21 cellular contexts compared by ENCODE assay signal in the genomic region with DNA sequence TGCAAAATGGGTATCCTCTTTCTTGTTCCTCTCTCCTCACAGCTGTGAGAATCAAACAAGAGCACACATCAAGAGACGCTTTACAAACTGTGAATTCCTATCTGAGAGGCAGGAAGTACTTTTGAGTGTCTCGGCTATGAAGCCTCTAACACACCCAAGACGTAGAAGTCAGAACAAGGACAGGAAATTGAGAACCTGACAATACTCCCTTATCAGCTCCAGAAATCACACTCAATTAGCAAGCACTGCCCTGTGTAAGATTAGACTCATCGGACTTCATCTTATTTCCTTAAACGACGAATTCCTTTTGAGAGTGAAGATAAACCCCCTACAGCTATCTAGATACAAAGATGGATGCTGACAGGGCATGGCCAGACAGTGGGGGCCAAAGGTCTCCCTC. TPM values are rescaled to one million over a fixed set of nuclear protein-coding genes. Genes with fewer than 3 reads are reported as not detected.
DNase-seq lines count a peak whose midpoint lies in the region; ATAC-seq and TF ChIP-seq lines count a peak whose summit lies in the region.
"Had no signal": no experiment of that assay in that cellular context is flagged by ENCODE, and none has a peak within 500 bp of the region (broad histone marks: within the 10 kb centered on the region; RNA-seq: fewer than 3 reads in every experiment).

No MANE protein-coding gene starts in this region.

- intact Hi-C loops in activated CD4-positive, alpha-beta memory T cell treated with anti-CD3 and anti-CD28 coated beads for 36 hours (cut with micrococcal nuclease): no loop called here

- no peaks in the 10 kb centered on the region for H3K79me2 ChIP-seq in Karpas-422 (ENCODE audit: low read length)

- no peaks in the 10 kb centered on the region for H3K9me2 ChIP-seq in Karpas-422 (replicated peaks; ENCODE audit: insufficient read depth, low read length)

- peak overlapping the region; percentile 48 for H3K27ac Mint-ChIP-seq in activated CD4-positive, alpha-beta memory T cell treated with anti-CD3 and anti-CD28 coated beads, Interleukin-2, amount 10 ng/mL, durations not matched to agents 7 days and 5 days
- no peak overlapping the region for H3K27ac Mint-ChIP-seq in activated CD4-positive, alpha-beta memory T cell treated with anti-CD3 and anti-CD28 coated beads for 36 hours
- no peak overlapping the region for H3K27ac Mint-ChIP-seq in endodermal cell
- H3K27ac Mint-ChIP-seq: H9 had no signal

- peaks cover 18% of the 10 kb centered on the region for H3K4me1 Mint-ChIP-seq in activated CD4-positive, alpha-beta memory T cell treated with anti-CD3 and anti-CD28 coated beads, Interleukin-2, amount 10 ng/mL, durations not matched to agents 7 days and 5 days
- peaks cover 5% of the 10 kb centered on the region for H3K4me1 Mint-ChIP-seq in activated CD4-positive, alpha-beta memory T cell treated with anti-CD3 and anti-CD28 coated beads for 36 hours (ENCODE audit: low read depth)
- H3K4me1 Mint-ChIP-seq in endodermal cell: peaks cover 42% of the 10 kb centered on the region

- H2AFZ ChIP-seq in Karpas-422 (ENCODE audit: low read length): no peak overlapping the region

- peaks cover 36% of the 10 kb centered on the region for H3K4me1 ChIP-seq in Karpas-422 (ENCODE audit: low read length)
- H3K4me1 ChIP-seq in endodermal cell (ENCODE audit: control insufficient read depth, insufficient read depth, low read length): peaks cover 9% of the 10 kb centered on the region
- no peaks in the 10 kb centered on the region for H3K4me1 ChIP-seq in Peyer's patch
- H3K4me1 ChIP-seq: A549 had no signal

- H3K9ac ChIP-seq in Karpas-422 (ENCODE audit: low read length) (0 out of 2 replicates have a peak overlapping the region, but pooled peaks have one; percentile 21), endodermal cell (ENCODE audit: extremely low read depth, low read length, poor library complexity, severe bottlenecking) (no peak overlapping the region)

- 43 to 79% methylated on average over 6 of the region's 6 CpGs for WGBS in endodermal cell (ENCODE audit: insufficient coverage in 1 of 2, insufficient read length in 1 of 2), 2 experiments

- ATAC-seq in HG03457 (IDR thresholded peaks at IDR 0.05; ENCODE audit: unreplicated experiment): no peak
- ATAC-seq: A549, GM12878, HepG2 had no signal

- no peaks in the 10 kb centered on the region for H4K20me1 ChIP-seq in Karpas-422 (ENCODE audit: insufficient read depth, low read depth, low read length)

- CTCF ChIA-PET in activated CD4-positive, alpha-beta memory T cell treated with anti-CD3 and anti-CD28 coated beads, Interleukin-2, amount 10 ng/mL, durations not matched to agents 7 days and 5 days (lab: Charles Lee): no interaction called here
- CTCF ChIA-PET in activated CD4-positive, alpha-beta memory T cell treated with anti-CD3 and anti-CD28 coated beads for 36 hours (lab: Charles Lee): interaction anchor here (0.9 kb wide), 1 partner anchor 55 kb away, joined by 3 read pairs; no protein-coding TSS in a partner anchor

- peaks cover 25% of the 10 kb centered on the region for H3K9me3 ChIP-seq in Karpas-422 (ENCODE audit: low read length)
- H3K9me3 ChIP-seq in endodermal cell (ENCODE audit: control insufficient read depth, low read length): peaks cover 24% of the 10 kb centered on the region
- H3K9me3 ChIP-seq in Peyer's patch: peaks cover 0 to 3% (median 0%) of the 10 kb centered on the region in 4 donors

- peaks cover 15% of the 10 kb centered on the region for H3K9me3 Mint-ChIP-seq in activated CD4-positive, alpha-beta memory T cell treated with anti-CD3 and anti-CD28 coated beads, Interleukin-2, amount 10 ng/mL, durations not matched to agents 7 days and 5 days
- peaks cover 9% of the 10 kb centered on the region for H3K9me3 Mint-ChIP-seq in activated CD4-positive, alpha-beta memory T cell treated with anti-CD3 and anti-CD28 coated beads for 36 hours
- H3K9me3 Mint-ChIP-seq in endodermal cell: peaks cover 15% of the 10 kb centered on the region

- no peak for TF ChIP-seq CTCF in endodermal cell (conservative IDR thresholded peaks at IDR 0.05)
- TF ChIP-seq CTCF in Peyer's patch (IDR thresholded peaks at IDR 0.05): no peak

- H3K27me3 ChIP-seq in Karpas-422 (ENCODE audit: low read length): no peaks in the 10 kb centered on the region
- H3K27me3 ChIP-seq in endodermal cell (ENCODE audit: control insufficient read depth, insufficient read depth, low read length, poor library complexity, severe bottlenecking): no peaks in the 10 kb centered on the region
- no peaks in the 10 kb centered on the region for H3K27me3 ChIP-seq in Peyer's patch

- no peak overlapping the region for H3K4me3 ChIP-seq in Karpas-422 (ENCODE audit: low read length)
- no peak overlapping the region for H3K4me3 ChIP-seq in endodermal cell (ENCODE audit: low read length)
- no peak overlapping the region for H3K4me3 ChIP-seq in Peyer's patch
- H3K4me3 ChIP-seq: A549, GM12878 had no signal

- H3K27ac ChIP-seq in Karpas-422 (ENCODE audit: low read length) (no peak overlapping the region), endodermal cell (ENCODE audit: low read depth, low read length) (no peak overlapping the region), Peyer's patch (no peak overlapping the region)
- H3K27ac ChIP-seq: 22Rv1, A549 had no signal

- H3K4me3 Mint-ChIP-seq in activated CD4-positive, alpha-beta memory T cell treated with anti-CD3 and anti-CD28 coated beads, Interleukin-2, amount 10 ng/mL, durations not matched to agents 7 days and 5 days: no peak overlapping the region
- H3K4me3 Mint-ChIP-seq in activated CD4-positive, alpha-beta memory T cell treated with anti-CD3 and anti-CD28 coated beads for 36 hours: no peak overlapping the region
- no peak overlapping the region for H3K4me3 Mint-ChIP-seq in endodermal cell
- H3K4me3 Mint-ChIP-seq: CD8-positive, alpha-beta memory T cell; H9 had no signal

- no peak for TF ChIP-seq POLR2A in Peyer's patch (IDR thresholded peaks at IDR 0.05)

- H3K36me3 Mint-ChIP-seq in activated CD4-positive, alpha-beta memory T cell treated with anti-CD3 and anti-CD28 coated beads, Interleukin-2, amount 10 ng/mL, durations not matched to agents 7 days and 5 days (ENCODE audit: low read depth): no peaks in the 10 kb centered on the region
- no peaks in the 10 kb centered on the region for H3K36me3 Mint-ChIP-seq in activated CD4-positive, alpha-beta memory T cell treated with anti-CD3 and anti-CD28 coated beads for 36 hours
- no peaks in the 10 kb centered on the region for H3K36me3 Mint-ChIP-seq in endodermal cell (ENCODE audit: low read depth)
- H3K36me3 Mint-ChIP-seq: CD8-positive, alpha-beta memory T cell had no signal

- POLR2A ChIA-PET in activated CD4-positive, alpha-beta memory T cell treated with anti-CD3 and anti-CD28 coated beads, Interleukin-2, amount 10 ng/mL, durations not matched to agents 7 days and 5 days (lab: Charles Lee): no interaction called here
- POLR2A ChIA-PET in activated CD4-positive, alpha-beta memory T cell treated with anti-CD3 and anti-CD28 coated beads for 36 hours (lab: Charles Lee): no interaction called here

- H3K4me2 ChIP-seq in Karpas-422 (ENCODE audit: low read depth, low read length, poor library complexity, severe bottlenecking): no peak overlapping the region
- H3K4me2 ChIP-seq: A549 had no signal

- H3K36me3 ChIP-seq in Karpas-422 (ENCODE audit: insufficient read depth, low read length): peaks cover 8% of the 10 kb centered on the region; the same call in 1 of the 2 replicates
- H3K36me3 ChIP-seq in endodermal cell (ENCODE audit: control insufficient read depth, insufficient read depth, low read length): no peaks in the 10 kb centered on the region
- H3K36me3 ChIP-seq in Peyer's patch: no peaks in the 10 kb centered on the region

- no peak for DNase-seq in activated CD4-positive, alpha-beta memory T cell treated with anti-CD3 and anti-CD28 coated beads, Interleukin-2, amount 10 ng/mL, durations not matched to agents 7 days and 5 days
- no peak for DNase-seq in activated CD4-positive, alpha-beta memory T cell treated with anti-CD3 and anti-CD28 coated beads for 36 hours
- no peak for DNase-seq in Karpas-422
- DNase-seq in endodermal cell: peak; percentile 53
- DNase-seq in Peyer's patch: no peak
- no peak for DNase-seq in NCI-H128 (lab: John Stamatoyannopoulos, UW; ENCODE audit: unreplicated experiment)
- DNase-seq: AML-193; CD8-positive, alpha-beta memory T cell; COR-L47; DMS 273 treated with DMSO at 0.1 percent for 48 hours; DMS53; DND-41; EL; GOT3; H9 had no signal

- peaks cover 2% of the 10 kb centered on the region for H3K27me3 Mint-ChIP-seq in activated CD4-positive, alpha-beta memory T cell treated with anti-CD3 and anti-CD28 coated beads, Interleukin-2, amount 10 ng/mL, durations not matched to agents 7 days and 5 days
- H3K27me3 Mint-ChIP-seq in activated CD4-positive, alpha-beta memory T cell treated with anti-CD3 and anti-CD28 coated beads for 36 hours: peaks cover 3% of the 10 kb centered on the region
- peaks cover 13% of the 10 kb centered on the region for H3K27me3 Mint-ChIP-seq in endodermal cell (ENCODE audit: insufficient read depth)

RNA-seq across cellular contexts. Expression of gene CRMP1, which starts 50.7 kb away (rescaled TPM):
- under 1 TPM; 0.30 to 0.35 TPM for total RNA-seq in activated CD4-positive, alpha-beta memory T cell treated with anti-CD3 and anti-CD28 coated beads, Interleukin-2, amount 10 ng/mL, durations not matched to agents 7 days and 5 days
- not detected for total RNA-seq in activated CD4-positive, alpha-beta memory T cell treated with anti-CD3 and anti-CD28 coated beads for 36 hours
- total RNA-seq in Karpas-422 (2014; rRNA removed; shearing (Covaris generic); ENCODE audit: low replicate concordance): 0.40 and 0.48 TPM in 2 replicates
- total RNA-seq in endodermal cell: 10 to 100 TPM; 40.0 to 64.9 TPM
- 137 TPM for polyA plus RNA-seq in endodermal cell (2013, experiment 1 of 2)
- 115 TPM for polyA plus RNA-seq in endodermal cell (2013, experiment 2 of 2)
- 1 to 10 TPM in 3 of 4 donors, not detected in 1; 1.5 to 5.8 (median 1.6) TPM for total RNA-seq in Peyer's patch
- total RNA-seq: CD8-positive, alpha-beta memory T cell; G401; HepG2 had no signal
- polyA plus RNA-seq: HepG2 had no signal

Comparison
In these comparisons a context has a peak if more than half of its experiments do, and no peak if none do; other contexts are left out.
1. RNA of gene CRMP1, which starts 50.7 kb away (total RNA-seq): 40.0 to 64.9 TPM in endodermal cell; 1.5 to 5.8 TPM in Peyer's patch, 0.40 to 0.48 TPM in Karpas-422, 0.30 to 0.35 TPM in activated CD4-positive, alpha-beta memory T cell treated with anti-CD3 and anti-CD28 coated beads, Interleukin-2, amount 10 ng/mL, durations not matched to agents 7 days and 5 days and not detected in activated CD4-positive, alpha-beta memory T cell treated with anti-CD3 and anti-CD28 coated beads for 36 hours; every median in the first group is over 4 times any median in the second.